In the genomic region with DNA sequence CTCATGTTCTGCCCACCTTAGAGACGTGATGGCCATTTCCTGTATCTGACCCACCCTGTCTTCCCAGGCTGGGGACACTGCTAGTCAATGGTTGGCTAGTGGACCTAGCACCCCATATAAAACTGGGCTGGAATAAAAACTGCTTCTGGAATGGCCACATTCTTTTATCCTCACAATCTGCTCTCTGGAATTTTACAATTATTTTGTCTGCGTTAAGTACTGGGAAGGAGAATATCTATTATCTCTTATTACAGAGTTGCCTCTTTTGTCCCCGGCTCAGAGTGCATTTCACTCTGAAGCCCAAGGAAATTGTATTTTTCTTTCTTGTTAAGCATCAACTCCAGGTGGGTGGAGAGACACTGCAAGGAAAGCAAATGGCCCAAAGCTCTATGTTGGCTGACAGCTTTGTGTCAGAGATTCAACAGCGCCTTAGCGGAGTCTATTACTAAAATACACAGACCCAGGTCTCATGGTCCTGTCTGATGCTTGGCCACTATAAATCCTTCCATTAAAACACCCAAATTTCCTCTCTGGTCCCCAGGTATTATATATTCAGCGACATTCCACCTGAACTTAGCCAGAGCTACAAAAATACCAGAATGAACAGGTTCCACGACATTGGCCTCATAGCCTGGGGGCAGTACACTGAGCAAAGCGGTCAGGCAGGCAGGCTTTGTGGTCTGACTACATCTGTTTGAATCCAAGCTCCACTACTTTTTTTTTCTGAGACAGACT, we compare ENCODE assay signal across 9 cellular contexts.
DNase-seq lines count a peak whose midpoint lies in the region; ATAC-seq and TF ChIP-seq lines count a peak whose summit lies in the region.
"Had no signal": no experiment of that assay in that cellular context is flagged by ENCODE, and none has a peak within 500 bp of the region (broad histone marks: within the 10 kb centered on the region; RNA-seq: fewer than 3 reads in every experiment).

No MANE protein-coding gene starts in this region.

- no peaks in the 10 kb centered on the region for H3K9me3 Mint-ChIP-seq in nephron

- no peaks in the 10 kb centered on the region for H3K27me3 ChIP-seq in BJ (ENCODE audit: control insufficient read depth, insufficient read depth, low read length)

- TF ChIP-seq CTCF in BJ (IDR thresholded peaks at IDR 0.05; ENCODE audit: insufficient read depth, low read depth, low read length) (no peak), nephron (IDR thresholded peaks at IDR 0.05; ENCODE audit: unreplicated experiment in 3 of 3) (no peak)

- no peak for ATAC-seq in HG03135 (IDR thresholded peaks at IDR 0.05; ENCODE audit: unreplicated experiment)

- peaks cover 15% of the 10 kb centered on the region for H3K36me3 Mint-ChIP-seq in nephron (ENCODE audit: low read depth)
- H3K36me3 Mint-ChIP-seq: IgD-negative memory B cell had no signal

- DNase-seq in BJ (ENCODE audit: low read depth) (no peak), LHCN-M2 (ENCODE audit: low read depth) (peak; percentile 26), ecto neural progenitor cell (ENCODE audit: low spot score) (peak; percentile 57), HCEC 1CT (no peak), NCI-H2171 (lab: John Stamatoyannopoulos, UW) (no peak), inferior parietal cortex (ENCODE audit: extremely low spot score) (no peak)

- peak overlapping the region; percentile 39 for H3K4me3 ChIP-seq in BJ (ENCODE audit: low read depth, low read length)

- H3K27me3 Mint-ChIP-seq in nephron (ENCODE audit: low read depth), result peaks cover 5% of the 10 kb centered on the region

- POLR2A ChIA-PET in BJ (lab: Charles Lee), result no interaction called here

- CTCF ChIA-PET in BJ (lab: Yijun Ruan, JAX), result interaction anchor here (1.0 to 2.5 kb wide), 3 partner anchors 9 to 68 kb away, joined by 3 to 10 read pairs (median 8); no protein-coding TSS in a partner anchor

- H3K4me1 Mint-ChIP-seq in nephron, result peaks cover 96% of the 10 kb centered on the region

- H3K36me3 ChIP-seq in BJ (ENCODE audit: control insufficient read depth, insufficient read depth, low read length), result no peaks in the 10 kb centered on the region; the same call in 1 of the 2 replicates

- H3K27ac Mint-ChIP-seq in nephron, result peak overlapping the region; percentile 91 to 98 (median 91)
- H3K27ac Mint-ChIP-seq: IgD-negative memory B cell had no signal

- peak overlapping the region; percentile 86 to 92 (median 87) for H3K4me3 Mint-ChIP-seq in nephron

Comparison
In these comparisons a context has a peak if more than half of its experiments do, and no peak if none do; other contexts are left out.
1. DNase-seq: peak in LHCN-M2 (single experiment) and ecto neural progenitor cell (single experiment); none in BJ (single experiment), HCEC 1CT (single experiment), NCI-H2171 (single experiment) and inferior parietal cortex (single experiment).